1 cellular context compared by ENCODE assay signal in the genomic region with DNA sequence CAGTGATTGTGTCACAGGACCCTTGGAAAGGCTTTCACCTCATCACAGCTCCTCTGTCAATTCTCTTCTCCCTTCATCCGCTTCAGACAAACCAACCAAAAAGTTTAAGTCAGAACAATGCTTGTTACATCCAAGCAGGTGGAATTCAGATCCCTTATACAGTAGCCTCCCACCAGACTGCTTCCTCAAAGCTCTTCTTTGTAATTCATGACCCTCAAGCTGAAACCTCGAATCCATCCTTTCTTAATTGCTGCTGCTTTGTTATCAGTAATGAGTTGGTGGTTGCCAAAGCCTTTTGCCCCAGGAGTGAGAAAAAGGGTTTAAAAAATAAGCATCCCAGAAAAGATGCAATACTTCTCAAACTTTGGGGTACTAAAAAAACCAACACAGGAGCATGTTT.
TF ChIP-seq lines count a peak whose summit lies in the region.

No MANE protein-coding gene starts in this region.

TF ChIP-seq in GM23338, 12 proteins besides CTCF, POLR2A, EP300 and RAD21 (continued from another document):
- no peak for TF ChIP-seq REST (IDR thresholded peaks at IDR 0.05; ENCODE audit: unreplicated experiment)
